ENCODE assay signal across 14 cellular contexts in the genomic region with DNA sequence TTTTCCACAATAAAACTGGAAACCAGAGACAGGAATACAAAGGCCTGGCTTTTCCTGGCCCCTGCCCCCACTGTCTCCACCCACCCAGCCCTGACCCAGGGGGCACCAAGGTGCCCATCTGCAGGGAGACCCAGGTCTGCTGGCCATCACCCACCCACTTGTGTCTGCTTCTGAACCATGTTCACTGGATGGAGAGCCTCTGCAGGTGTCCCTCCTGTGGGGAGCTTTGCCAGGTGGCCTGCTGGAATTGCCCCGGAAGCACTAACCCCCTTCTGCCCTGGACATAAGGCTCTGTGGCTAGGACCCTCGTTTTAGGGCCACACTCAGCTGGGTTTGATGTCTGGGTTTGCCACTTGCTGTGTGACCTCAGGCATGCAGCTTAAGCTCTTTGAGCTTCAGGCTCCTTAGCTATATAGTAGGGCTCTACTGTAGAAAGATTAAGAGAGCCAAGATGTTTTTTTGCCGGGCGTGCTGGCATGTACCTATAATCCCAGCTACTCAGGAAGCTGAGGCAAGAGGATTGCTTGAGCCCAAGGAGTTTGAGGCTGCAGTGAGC.
"Had no signal": no experiment of that assay in that cellular context is flagged by ENCODE, and none has a peak within 500 bp of the region (broad histone marks: within the 10 kb centered on the region; RNA-seq: fewer than 3 reads in every experiment).

No MANE protein-coding gene starts in this region.

- H3K36me3 ChIP-seq: prostate gland, right lobe of liver had no signal

- H3K4me3 ChIP-seq: coronary artery, prostate gland, right lobe of liver had no signal

- H3K9me3 ChIP-seq: prostate gland, right lobe of liver had no signal

- H3K4me3 Mint-ChIP-seq: activated CD4-positive, alpha-beta T cell treated with anti-CD3 and anti-CD28 coated beads for 36 hours; activated CD8-positive, alpha-beta T cell treated with anti-CD3 and anti-CD28 coated beads, Interleukin-2, amount 10 ng/mL, durations not matched to agents 7 days and 5 days had no signal

- H3K27ac ChIP-seq: coronary artery, prostate gland, right lobe of liver had no signal

- ATAC-seq: activated CD4-positive, alpha-beta T cell treated with anti-CD3 and anti-CD28 coated beads for 36 hours; activated CD8-positive, alpha-beta T cell treated with anti-CD3 and anti-CD28 coated beads, Interleukin-2, amount 10 ng/mL, durations not matched to agents 7 days and 5 days; left ventricle myocardium superior; right lobe of liver had no signal

- H3K27ac Mint-ChIP-seq: activated CD4-positive, alpha-beta T cell treated with anti-CD3 and anti-CD28 coated beads for 36 hours; activated CD8-positive, alpha-beta T cell treated with anti-CD3 and anti-CD28 coated beads, Interleukin-2, amount 10 ng/mL, durations not matched to agents 7 days and 5 days had no signal

- DNase-seq: activated CD4-positive, alpha-beta T cell treated with anti-CD3 and anti-CD28 coated beads for 36 hours; activated CD8-positive, alpha-beta memory T cell treated with anti-CD3 and anti-CD28 coated beads, Interleukin-2, amount 50 U/mL, for 48 hours; activated CD8-positive, alpha-beta T cell treated with anti-CD3 and anti-CD28 coated beads, Interleukin-2, amount 10 ng/mL, durations not matched to agents 7 days and 5 days; caudate nucleus; effector CD4-positive, alpha-beta T cell; foreskin melanocyte; left ventricle myocardium superior; right lobe of liver; stimulated activated CD4-positive, alpha-beta T cell treated with anti-CD3 and anti-CD28 coated beads, Interleukin-2, amount 100 ng/mL, for 48 hours; stimulated activated naive CD4-positive, alpha-beta T cell treated with Interleukin-2 at 50 U/mL for 16 hours; T-helper 9 cell; trophoblast cell had no signal
